21 cellular contexts compared by ENCODE assay signal in genomic region chr5:5954199-5954598, GRCh38.
"Had no signal": no experiment of that assay in that cellular context is flagged by ENCODE, and none has a peak within 500 bp of the region (broad histone marks: within the 10 kb centered on the region; RNA-seq: fewer than 3 reads in every experiment).

No MANE protein-coding gene starts in this region.

- H3K27ac ChIP-seq: brain microvascular endothelial cell, cardiac muscle cell, PC-9 had no signal

- DNase-seq: activated CD4-positive, alpha-beta T cell treated with anti-CD3 and anti-CD28 coated beads for 48 hours; activated CD4-positive, alpha-beta T cell treated with anti-CD3 and anti-CD28 coated beads, Interleukin-2, amount 50 U/mL, for 48 hours; activated CD4-positive, CD25-positive, alpha-beta regulatory T cell treated with anti-CD3 and anti-CD28 coated beads, Interleukin-2, amount 50 U/mL, for 72 hours; activated CD8-positive, alpha-beta memory T cell treated with anti-CD3 and anti-CD28 coated beads, Interleukin-2, amount 10 ng/mL, durations not matched to agents 7 days and 5 days; activated gamma-delta T cell; activated naive CD4-positive, alpha-beta T cell treated with anti-CD3 and anti-CD28 coated beads for 36 hours; activated T-cell treated with anti-CD3 and anti-CD28 coated beads, Interleukin-2, amount 50 U/mL, for 48 hours; amygdala; brain microvascular endothelial cell; KG1; NCI-H1048; NCI-H146; NCI-H187 treated with DMSO at 0.1 percent for 48 hours; NCI-H2081 treated with DMSO at 0.1 percent for 48 hours; NCI-H446 treated with DMSO at 0.1 percent for 48 hours; NCI-H524 treated with DMSO at 0.1 percent for 48 hours; PC-9; SHP77 treated with DMSO at 0.1 percent for 48 hours; T-helper 17 cell; T-helper 9 cell had no signal

- H3K4me2 ChIP-seq: PC-9 had no signal

- H2AFZ ChIP-seq: PC-9 had no signal

- H3K27me3 ChIP-seq: brain microvascular endothelial cell, cardiac muscle cell had no signal

- H3K36me3 ChIP-seq: brain microvascular endothelial cell, cardiac muscle cell had no signal

- H3K4me3 ChIP-seq: cardiac muscle cell, PC-9 had no signal
